Comparison of ENCODE assay signal across 5 cellular contexts in the genomic region with DNA sequence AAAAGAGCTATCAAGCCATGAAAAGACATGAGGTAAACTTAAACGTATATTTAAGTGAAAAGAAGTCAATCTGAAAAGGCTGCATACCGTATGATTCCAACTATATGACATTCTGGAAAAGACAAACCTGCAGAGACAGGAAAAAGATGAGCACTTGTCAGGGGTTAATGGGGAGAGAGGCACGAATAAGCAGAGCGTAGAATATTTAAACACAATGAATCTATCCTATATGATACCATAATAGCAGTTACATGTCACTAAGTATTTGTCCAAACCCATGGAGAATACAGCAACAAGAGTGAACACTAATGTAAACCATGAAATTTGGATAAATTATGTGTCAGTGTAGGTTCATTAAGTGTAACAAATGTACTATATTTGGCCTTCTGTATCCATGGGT.
"Had no signal": no experiment of that assay in that cellular context is flagged by ENCODE, and none has a peak within 500 bp of the region (broad histone marks: within the 10 kb centered on the region; RNA-seq: fewer than 3 reads in every experiment).

No MANE protein-coding gene starts in this region.

- H3K27ac ChIP-seq: HL-60 had no signal

- DNase-seq: IMR-90, KBM-7, KG1 had no signal

- H3K4me3 ChIP-seq: K562 had no signal
